ENCODE assay signal across 8 cellular contexts in the genomic region with DNA sequence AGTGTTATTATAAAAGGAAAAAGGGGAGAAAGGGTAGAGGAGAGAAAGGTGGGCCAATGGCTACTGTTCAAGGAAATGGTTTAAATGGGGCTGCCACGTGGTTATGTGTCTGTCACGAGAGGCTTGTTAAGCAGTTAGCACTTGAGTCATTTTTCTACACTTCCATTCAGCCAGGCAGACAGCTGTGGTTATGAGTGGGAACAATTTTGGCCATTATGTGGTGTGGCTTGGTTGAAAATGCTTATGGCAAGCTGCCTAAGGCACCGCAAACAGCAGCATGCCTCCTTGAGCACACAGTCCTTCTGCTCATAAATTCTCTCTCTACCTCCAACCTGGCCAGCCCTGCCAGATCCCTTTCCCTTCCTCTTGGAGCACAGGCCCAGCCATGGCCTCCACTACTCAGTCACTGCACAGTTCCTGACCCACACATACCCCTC. TPM values are rescaled to one million over a fixed set of nuclear protein-coding genes. Genes with fewer than 3 reads are reported as not detected.
DNase-seq lines count a peak whose midpoint lies in the region; ATAC-seq and TF ChIP-seq lines count a peak whose summit lies in the region.

No MANE protein-coding gene starts in this region.

- H3K4me2 ChIP-seq in OCI-LY7 (ENCODE audit: low read length): no peak overlapping the region

- H3K4me3 Mint-ChIP-seq in activated CD8-positive, alpha-beta T cell treated with anti-CD3 and anti-CD28 coated beads, Interleukin-2, amount 10 ng/mL, durations not matched to agents 7 days and 5 days: peak overlapping the region; percentile 47

- no peak overlapping the region for H3K27ac ChIP-seq in OCI-LY7 (ENCODE audit: low read depth, low read length, poor library complexity, severe bottlenecking)

- H3K4me1 ChIP-seq in OCI-LY7 (ENCODE audit: insufficient read depth, low read length, poor library complexity, severe bottlenecking): peaks cover 23% of the 10 kb centered on the region

- H3K4me1 Mint-ChIP-seq in activated CD8-positive, alpha-beta T cell treated with anti-CD3 and anti-CD28 coated beads, Interleukin-2, amount 10 ng/mL, durations not matched to agents 7 days and 5 days (ENCODE audit: low read depth): peaks cover 51% of the 10 kb centered on the region

- DNase-seq in DMS 273 (lab: John Stamatoyannopoulos, UW; ENCODE audit: unreplicated experiment) (peak; percentile 60), DMS 273 treated with DMSO at 0.1 percent for 48 hours (lab: John Stamatoyannopoulos, UW) (no peak), posterior vena cava (ENCODE audit: low spot score) (peak; percentile 28), NOMO-1 treated with DMSO at 0.1 percent for 48 hours (lab: John Stamatoyannopoulos, UW; ENCODE audit: unreplicated experiment) (no peak), OCI-LY7 (ENCODE audit: low spot score) (no peak)
- peak; percentile 18 for DNase-seq in Jurkat, Clone E6-1 (ENCODE audit: low read depth, low spot score)
- DNase-seq in activated CD8-positive, alpha-beta T cell treated with anti-CD3 and anti-CD28 coated beads, Interleukin-2, amount 10 ng/mL, durations not matched to agents 7 days and 5 days: peak; percentile 76

- no peaks in the 10 kb centered on the region for H3K9me3 ChIP-seq in OCI-LY7 (ENCODE audit: low read length)

- no peaks in the 10 kb centered on the region for H3K9me2 ChIP-seq in OCI-LY7 (ENCODE audit: insufficient read depth, low read length)

- peaks cover 37% of the 10 kb centered on the region for H3K79me2 ChIP-seq in OCI-LY7 (ENCODE audit: insufficient read depth, low read depth, low read length)

- CTCF ChIA-PET in activated CD8-positive, alpha-beta T cell treated with anti-CD3 and anti-CD28 coated beads, Interleukin-2, amount 10 ng/mL, durations not matched to agents 7 days and 5 days (lab: Charles Lee): interaction anchor here (0.9 to 5.3 kb wide), 4 partner anchors 10 to 36 kb away, joined by 3 to 101 read pairs (median 18); a partner anchor contains a TSS
- CTCF ChIA-PET in OCI-LY7 (lab: Charles Lee; ENCODE audit: unreplicated experiment): no interaction called here

- H3K36me3 ChIP-seq in OCI-LY7 (ENCODE audit: insufficient read depth, low read length): peaks cover 63% of the 10 kb centered on the region

- intact Hi-C loops in posterior vena cava (cut with DNase I): no loop called here
- intact Hi-C loops in OCI-LY7 (cut with micrococcal nuclease; ENCODE audit: unreplicated experiment): no loop called here

- H3K27ac Mint-ChIP-seq in activated CD8-positive, alpha-beta T cell treated with anti-CD3 and anti-CD28 coated beads, Interleukin-2, amount 10 ng/mL, durations not matched to agents 7 days and 5 days: peak overlapping the region; percentile 98

- POLR2A ChIA-PET in activated CD8-positive, alpha-beta T cell treated with anti-CD3 and anti-CD28 coated beads, Interleukin-2, amount 10 ng/mL, durations not matched to agents 7 days and 5 days (lab: Charles Lee): interaction anchor here (1.0 to 1.6 kb wide), 3 partner anchors 25 to 51 kb away, joined by 3 to 4 read pairs (median 4); a partner anchor contains a TSS
- POLR2A ChIA-PET in OCI-LY7 (lab: Charles Lee): interaction anchor here (0.7 kb wide), 1 partner anchor 17 kb away, joined by 3 read pairs; no protein-coding TSS in a partner anchor

- ATAC-seq in activated CD8-positive, alpha-beta T cell treated with anti-CD3 and anti-CD28 coated beads, Interleukin-2, amount 10 ng/mL, durations not matched to agents 7 days and 5 days: peak; percentile 8
- no peak for ATAC-seq in HG03159 (IDR thresholded peaks at IDR 0.05; ENCODE audit: unreplicated experiment)

- H2AFZ ChIP-seq in OCI-LY7 (ENCODE audit: low read length): no peak overlapping the region

- no peak overlapping the region for H3K4me3 ChIP-seq in Jurkat, Clone E6-1 (ENCODE audit: low read length)
- H3K4me3 ChIP-seq in OCI-LY7 (ENCODE audit: low read depth, low read length, poor library complexity, severe bottlenecking): no peak overlapping the region

- H3K36me3 Mint-ChIP-seq in activated CD8-positive, alpha-beta T cell treated with anti-CD3 and anti-CD28 coated beads, Interleukin-2, amount 10 ng/mL, durations not matched to agents 7 days and 5 days (ENCODE audit: low read depth): peaks cover 49% of the 10 kb centered on the region

- no peaks in the 10 kb centered on the region for H3K9me3 Mint-ChIP-seq in activated CD8-positive, alpha-beta T cell treated with anti-CD3 and anti-CD28 coated beads, Interleukin-2, amount 10 ng/mL, durations not matched to agents 7 days and 5 days (ENCODE audit: insufficient read depth)

- no peak for TF ChIP-seq CTCF in OCI-LY7 (conservative IDR thresholded peaks at IDR 0.05; ENCODE audit: low read length)

- H3K27me3 Mint-ChIP-seq in activated CD8-positive, alpha-beta T cell treated with anti-CD3 and anti-CD28 coated beads, Interleukin-2, amount 10 ng/mL, durations not matched to agents 7 days and 5 days (ENCODE audit: low read depth): no peaks in the 10 kb centered on the region

- BruUV-seq in OCI-LY7 (replicated peaks; lab: Mats Ljungman, UMichigan): no TSS peak

- no peaks in the 10 kb centered on the region for H4K20me1 ChIP-seq in OCI-LY7 (ENCODE audit: insufficient read depth, low read length)

RNA-seq across cellular contexts. Expression of a gene that starts 3.2 kb away (rescaled TPM):
- polyA plus RNA-seq in Jurkat, Clone E6-1 (2012; ENCODE audit: insufficient read depth, insufficient read length): 293 TPM
- 100 to 1,000 TPM; 146 to 154 TPM for total RNA-seq in activated CD8-positive, alpha-beta T cell treated with anti-CD3 and anti-CD28 coated beads, Interleukin-2, amount 10 ng/mL, durations not matched to agents 7 days and 5 days
- total RNA-seq in posterior vena cava (10 to 100 TPM; 74.2 to 76.6 TPM), OCI-LY7 (2022) (185 and 208 TPM in 2 replicates)
- total RNA-seq in OCI-LY7 (2014; rRNA removed; shearing (Covaris generic)): 52.4 and 65.2 TPM in 2 replicates

RNA-seq across cellular contexts. Expression of a gene that starts 15.9 kb away (rescaled TPM):
- polyA plus RNA-seq in Jurkat, Clone E6-1 (2012; ENCODE audit: insufficient read depth, insufficient read length): not detected
- total RNA-seq in activated CD8-positive, alpha-beta T cell treated with anti-CD3 and anti-CD28 coated beads, Interleukin-2, amount 10 ng/mL, durations not matched to agents 7 days and 5 days: under 1 TPM in 1 of 2 experiments, not detected in 1; 0.21 TPM
- not detected for total RNA-seq in posterior vena cava
- total RNA-seq in OCI-LY7 (2014; rRNA removed; shearing (Covaris generic)): not detected in 2 replicates
- 0.38 and 0.55 TPM in 2 replicates for total RNA-seq in OCI-LY7 (2022)

RNA-seq across cellular contexts. Expression of a gene that starts 36.7 kb away (rescaled TPM):
- 106 TPM for polyA plus RNA-seq in Jurkat, Clone E6-1 (2012; ENCODE audit: insufficient read depth, insufficient read length)
- 10 to 100 TPM; 86.1 to 89.8 TPM for total RNA-seq in activated CD8-positive, alpha-beta T cell treated with anti-CD3 and anti-CD28 coated beads, Interleukin-2, amount 10 ng/mL, durations not matched to agents 7 days and 5 days
- total RNA-seq in posterior vena cava (10 to 100 TPM; 40.9 to 43.4 TPM), OCI-LY7 (2022) (91.9 and 95.1 TPM in 2 replicates)
- 75.1 and 117 TPM in 2 replicates for total RNA-seq in OCI-LY7 (2014; rRNA removed; shearing (Covaris generic))

RNA-seq across cellular contexts. Expression of a gene that starts 50.5 kb away (rescaled TPM):
- polyA plus RNA-seq in Jurkat, Clone E6-1 (2012; ENCODE audit: insufficient read depth, insufficient read length): 237 TPM
- total RNA-seq in activated CD8-positive, alpha-beta T cell treated with anti-CD3 and anti-CD28 coated beads, Interleukin-2, amount 10 ng/mL, durations not matched to agents 7 days and 5 days: 100 to 1,000 TPM; 175 to 178 TPM
- total RNA-seq in posterior vena cava: 100 to 1,000 TPM; 124 to 130 TPM
- 145 and 177 TPM in 2 replicates for total RNA-seq in OCI-LY7 (2014; rRNA removed; shearing (Covaris generic))
- 277 and 278 TPM in 2 replicates for total RNA-seq in OCI-LY7 (2022)

Comparison
In these comparisons a context has a peak if more than half of its experiments do, and no peak if none do; other contexts are left out.
1. DNase-seq: peak in DMS 273 (single experiment), Jurkat, Clone E6-1 (single experiment), activated CD8-positive, alpha-beta T cell treated with anti-CD3 and anti-CD28 coated beads, Interleukin-2, amount 10 ng/mL, durations not matched to agents 7 days and 5 days (single experiment) and posterior vena cava (single experiment); none in DMS 273 treated with DMSO at 0.1 percent for 48 hours (single experiment), NOMO-1 treated with DMSO at 0.1 percent for 48 hours (single experiment) and OCI-LY7 (single experiment).